In the genomic region with DNA sequence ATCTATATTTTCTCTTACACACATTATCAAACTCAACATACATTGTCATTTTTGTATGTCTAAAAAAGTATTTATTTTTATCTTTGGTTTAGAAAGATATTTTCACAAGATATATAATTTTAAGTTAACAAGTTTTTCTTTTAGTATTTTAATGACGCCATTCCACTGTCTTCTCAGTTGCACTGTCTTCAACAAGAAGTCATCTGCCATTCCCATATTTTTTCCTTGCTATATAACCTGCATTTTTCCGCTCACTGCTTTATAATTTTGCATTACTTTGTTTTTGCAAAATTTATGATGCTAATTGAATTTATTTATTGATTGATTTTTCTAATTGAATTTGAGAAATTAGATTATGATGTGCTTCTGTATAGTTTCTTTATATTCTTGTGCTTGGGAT, we compare ENCODE assay signal across 10 cellular contexts.
"Had no signal": no experiment of that assay in that cellular context is flagged by ENCODE, and none has a peak within 500 bp of the region (broad histone marks: within the 10 kb centered on the region; RNA-seq: fewer than 3 reads in every experiment).

No MANE protein-coding gene starts in this region.

- H3K27ac ChIP-seq: KMS-11 had no signal

- H3K4me3 Mint-ChIP-seq: GM23338, H9, HFFc6 had no signal

- DNase-seq: H9, HCEC 1CT, HFFc6, IMR-90, Karpas-422, KBM-7 had no signal

- H2AFZ ChIP-seq: GM23338 had no signal

- H3K27ac Mint-ChIP-seq: GM23338, H9, HFFc6 had no signal

- ATAC-seq: GM23338 had no signal

- FAIRE-seq: H1, H54 had no signal

- H3K4me3 ChIP-seq: GM23338 had no signal

- H3K4me2 ChIP-seq: GM23338, KMS-11 had no signal

- H3K4me1 Mint-ChIP-seq: GM23338, H9 had no signal

- H3K9ac ChIP-seq: KMS-11 had no signal
